8 cellular contexts compared by ENCODE assay signal in the genomic region with DNA sequence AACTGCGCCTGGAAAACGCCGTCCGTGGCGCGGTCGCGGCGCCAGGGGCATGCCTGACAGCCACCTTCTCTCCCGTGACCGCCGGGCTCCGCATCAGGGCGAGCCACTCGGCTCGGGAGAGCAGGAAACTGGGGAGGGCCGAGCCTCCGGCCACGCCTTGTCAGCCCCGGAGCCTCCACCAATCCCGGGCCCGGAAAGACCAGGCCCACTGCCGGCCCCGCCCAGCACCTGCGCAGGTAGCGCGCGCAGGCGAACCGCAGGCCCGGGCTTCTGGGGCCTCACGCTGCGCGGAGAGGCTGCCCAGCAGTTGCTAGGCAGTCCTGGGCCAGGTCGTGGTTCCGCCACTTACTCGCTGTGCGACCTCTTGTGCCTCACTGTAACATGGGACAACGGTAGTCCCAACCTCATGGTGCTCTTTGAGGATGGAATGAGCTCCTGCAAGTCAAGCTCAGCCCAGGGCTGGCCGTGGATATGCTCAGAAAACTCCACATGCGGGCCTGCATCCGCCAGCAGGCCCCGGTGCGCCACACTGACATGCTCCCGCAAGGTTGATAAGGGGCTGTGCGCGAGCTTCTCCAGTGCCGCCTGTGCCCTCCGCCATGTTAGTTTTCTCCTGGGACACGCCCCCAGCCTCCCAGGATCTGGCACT.
DNase-seq lines count a peak whose midpoint lies in the region; ATAC-seq and TF ChIP-seq lines count a peak whose summit lies in the region.

No MANE protein-coding gene starts in this region.

- no peaks in the 10 kb centered on the region for H3K36me3 ChIP-seq in GM23338 (ENCODE audit: insufficient read depth)
- no peaks in the 10 kb centered on the region for H3K36me3 ChIP-seq in uterus

- no peaks in the 10 kb centered on the region for H3K9me2 ChIP-seq in GM23338 (ENCODE audit: insufficient read depth)

- H3K4me1 Mint-ChIP-seq in GM23338, result peaks cover 18% of the 10 kb centered on the region

- no peaks in the 10 kb centered on the region for H3K9me3 ChIP-seq in uterus

- H3K79me2 ChIP-seq in GM23338 (replicated peaks; ENCODE audit: insufficient read depth), result no peaks in the 10 kb centered on the region

- peaks cover 61% of the 10 kb centered on the region for H3K27me3 Mint-ChIP-seq in GM23338 (ENCODE audit: insufficient read depth, low read depth, poor library complexity)

- no peaks in the 10 kb centered on the region for H3K9me3 Mint-ChIP-seq in GM23338

- TF ChIP-seq CTCF in GM23338 (conservative IDR thresholded peaks at IDR 0.05; ENCODE audit: low read depth in 2 of 2) (peak in 1 of 2 experiments; percentile 13; a peak in 1 of 4 replicates), uterus (IDR thresholded peaks at IDR 0.05) (no peak)

- ATAC-seq in GM23338 (peak; percentile 94), sciatic nerve (peak; percentile 36), GM21619 (IDR thresholded peaks at IDR 0.05; ENCODE audit: unreplicated experiment) (no peak)

- H3K4me1 ChIP-seq in GM23338 (ENCODE audit: insufficient read depth) (peaks cover 15% of the 10 kb centered on the region), uterus (peaks cover 0 to 12% of the 10 kb centered on the region in 2 donors)

- H3K4me3 ChIP-seq in GM23338, result peak overlapping the region; percentile 81
- no peak overlapping the region for H3K4me3 ChIP-seq in uterus

- peak overlapping the region; percentile 83 for H3K4me3 Mint-ChIP-seq in GM23338

- H4K20me1 ChIP-seq in GM23338 (replicated peaks; ENCODE audit: insufficient read depth), result no peaks in the 10 kb centered on the region

- peak; percentile 97 for DNase-seq in GM23338 (ENCODE audit: low spot score)
- peak; percentile 30 to 60 for DNase-seq in activated T-cell treated with anti-CD3 and anti-CD28 coated beads, Interleukin-2, amount 50 U/mL, for 48 hours
- peak; percentile 45 for DNase-seq in hepatic stellate cell (ENCODE audit: low spot score)
- DNase-seq in sciatic nerve (ENCODE audit: low spot score), result peak; percentile 56
- DNase-seq in uterus, result no peak
- no peak for DNase-seq in NCI-H2227 treated with DMSO at 0.1 percent for 48 hours (lab: John Stamatoyannopoulos, UW)
- no peak for DNase-seq in kidney glomerular epithelial cell (lab: John Stamatoyannopoulos, UW)

- intact Hi-C loops in sciatic nerve (cut with DNase I) (no loop called here), uterus (cut with DNase I; ENCODE audit: low total_unique reads) (no loop called here)

- peak overlapping the region; percentile 98 for H3K4me2 ChIP-seq in GM23338

- no peaks in the 10 kb centered on the region for H3K36me3 Mint-ChIP-seq in GM23338 (ENCODE audit: low read depth)

- H3K27ac ChIP-seq in GM23338 (ENCODE audit: low read depth) (0 out of 2 replicates have a peak overlapping the region, but pooled peaks have one; percentile 70), uterus (no peak overlapping the region)

- TF ChIP-seq POLR2A in uterus (IDR thresholded peaks at IDR 0.05), result peak in 1 of 2 donors; percentile 45

- peak overlapping the region; percentile 73; the same call in 1 of the 2 replicates for H3K27ac Mint-ChIP-seq in GM23338

- H3K27me3 ChIP-seq in GM23338 (ENCODE audit: insufficient read depth), result peaks cover 49% of the 10 kb centered on the region
- peaks cover 0 to 5% of the 10 kb centered on the region in 2 donors for H3K27me3 ChIP-seq in uterus

- peaks cover 4% of the 10 kb centered on the region for H3F3A ChIP-seq in GM23338 (replicated peaks; ENCODE audit: low read depth)

- H2AFZ ChIP-seq in GM23338, result peak overlapping the region; percentile 97

TF ChIP-seq in GM23338, 12 proteins besides CTCF, POLR2A, EP300 and RAD21:
- peak; percentile 90 for TF ChIP-seq POLR2AphosphoS5 (IDR thresholded peaks at IDR 0.05; ENCODE audit: low read depth)
- TF ChIP-seq JUNB (IDR thresholded peaks at IDR 0.05; ENCODE audit: unreplicated experiment), result no peak

Comparison
In these comparisons a context has a peak if more than half of its experiments do, and no peak if none do; other contexts are left out.
1. DNase-seq: peak in GM23338 (single experiment), activated T-cell treated with anti-CD3 and anti-CD28 coated beads, Interleukin-2, amount 50 U/mL, for 48 hours (2 of 2), hepatic stellate cell (single experiment) and sciatic nerve (single experiment); none in uterus (0 of 2), NCI-H2227 treated with DMSO at 0.1 percent for 48 hours (single experiment) and kidney glomerular epithelial cell (single experiment).